Comparison of ENCODE assay signal across 9 cellular contexts in genomic region chr12:100554608-100555077, GRCh38. TPM values are rescaled to one million over a fixed set of nuclear protein-coding genes. Genes with fewer than 3 reads are reported as not detected.
DNase-seq lines count a peak whose midpoint lies in the region; ATAC-seq and TF ChIP-seq lines count a peak whose summit lies in the region.
"Had no signal": no experiment of that assay in that cellular context is flagged by ENCODE, and none has a peak within 500 bp of the region (broad histone marks: within the 10 kb centered on the region; RNA-seq: fewer than 3 reads in every experiment).

No MANE protein-coding gene starts in this region.

- intact Hi-C loops in dorsolateral prefrontal cortex (cut with DNase I), result loop anchor here in 1 of 2 donors (10.0 kb wide), 2 partner anchors 210 to 320 kb away; no protein-coding TSS in a partner anchor

- H3K4me1 ChIP-seq in DND-41 (ENCODE audit: insufficient read depth, low read length) (no peaks in the 10 kb centered on the region), lung (ENCODE audit: control insufficient read depth in 2 of 2, insufficient read depth in 2 of 2, low read length in 2 of 2) (no peaks in the 10 kb centered on the region)

- H3K79me2 ChIP-seq in DND-41 (ENCODE audit: insufficient read depth, low read length), result no peaks in the 10 kb centered on the region

- H3K27ac ChIP-seq in DND-41 (ENCODE audit: low read length) (no peak overlapping the region), dorsolateral prefrontal cortex (no peak overlapping the region), lung (ENCODE audit: low read depth in 1 of 2, low read length in 1 of 2) (no peak overlapping the region)

- no peaks in the 10 kb centered on the region for H3K4me1 Mint-ChIP-seq in effector memory CD8-positive, alpha-beta T cell (ENCODE audit: low read depth in 2 of 2)
- H3K4me1 Mint-ChIP-seq in stimulated activated naive B cell treated with anti-CD40 and anti-IgM and Interleukin-4, amounts not matched to agents 10 μg/mL and 1 μg/mL and 100 μg/mL, for 72 hours, result no peaks in the 10 kb centered on the region
- H3K4me1 Mint-ChIP-seq: activated B cell treated with CpG ODN at 0.5 μM for 24 hours had no signal

- ATAC-seq in DND-41 (ENCODE audit: insufficient read depth, low read depth), result peak; percentile 35; the same call in 2 of the 3 replicates
- no peak for ATAC-seq in lung (ENCODE audit: insufficient read depth, low FRiP score)
- ATAC-seq in effector memory CD8-positive, alpha-beta T cell (replicated peaks), result no peak
- ATAC-seq in GM19328 (IDR thresholded peaks at IDR 0.05; ENCODE audit: unreplicated experiment), result no peak
- ATAC-seq in stimulated activated naive B cell treated with anti-CD40 and anti-IgM and Interleukin-4, amounts not matched to agents 10 μg/mL and 1 μg/mL and 100 μg/mL, for 72 hours (replicated peaks), result no peak

- WGBS in lung, 2 donors, result 0% methylated on average over 1 of the region's 1 CpG

- H3K9me3 Mint-ChIP-seq in effector memory CD8-positive, alpha-beta T cell, result no peaks in the 10 kb centered on the region
- no peaks in the 10 kb centered on the region for H3K9me3 Mint-ChIP-seq in stimulated activated naive B cell treated with anti-CD40 and anti-IgM and Interleukin-4, amounts not matched to agents 10 μg/mL and 1 μg/mL and 100 μg/mL, for 72 hours
- H3K9me3 Mint-ChIP-seq: activated B cell treated with CpG ODN at 0.5 μM for 24 hours had no signal

- H3K27ac Mint-ChIP-seq in effector memory CD8-positive, alpha-beta T cell, result no peak overlapping the region
- H3K27ac Mint-ChIP-seq in stimulated activated naive B cell treated with anti-CD40 and anti-IgM and Interleukin-4, amounts not matched to agents 10 μg/mL and 1 μg/mL and 100 μg/mL, for 72 hours, result no peak overlapping the region
- H3K27ac Mint-ChIP-seq: activated B cell treated with CpG ODN at 0.5 μM for 24 hours had no signal

- TF ChIP-seq CTCF in DND-41 (IDR thresholded peaks at IDR 0.05; ENCODE audit: borderline replicate concordance, extremely low read depth, low read length, poor library complexity, severe bottlenecking) (peak; percentile 70), LNCAP (IDR thresholded peaks at IDR 0.05) (peak; percentile 98), dorsolateral prefrontal cortex (IDR thresholded peaks at IDR 0.05 in 54 of 56, conservative IDR thresholded peaks at IDR 0.05 in 2 of 56; ENCODE audit: low read depth in 1 of 56, partially characterized antibody in 56 of 56) (peak; percentile 87 to 99 (median 94)), lung (IDR thresholded peaks at IDR 0.05; ENCODE audit: control extremely low read depth, extremely low read depth) (peak; percentile 46)

- no peaks in the 10 kb centered on the region for H4K20me1 ChIP-seq in DND-41 (ENCODE audit: insufficient read depth, low read length)

- no peaks in the 10 kb centered on the region for H3K36me3 Mint-ChIP-seq in effector memory CD8-positive, alpha-beta T cell (ENCODE audit: insufficient read depth)
- no peaks in the 10 kb centered on the region for H3K36me3 Mint-ChIP-seq in stimulated activated naive B cell treated with anti-CD40 and anti-IgM and Interleukin-4, amounts not matched to agents 10 μg/mL and 1 μg/mL and 100 μg/mL, for 72 hours

- DNase-seq in DND-41 (peak; percentile 8), OCI-M1 (lab: John Stamatoyannopoulos, UW) (peak; percentile 91), dorsolateral prefrontal cortex (no peak), lung (ENCODE audit: low spot score) (no peak)
- DNase-seq in effector memory CD8-positive, alpha-beta T cell, result no peak
- DNase-seq in stimulated activated naive B cell treated with anti-CD40 and anti-IgM and Interleukin-4, amounts not matched to agents 10 μg/mL and 1 μg/mL and 100 μg/mL, for 72 hours, result no peak
- DNase-seq: activated B cell treated with CpG ODN at 0.5 μM for 24 hours had no signal

- H3K9me3 ChIP-seq in DND-41 (ENCODE audit: insufficient read depth, low read length, severe bottlenecking), result no peaks in the 10 kb centered on the region
- no peaks in the 10 kb centered on the region for H3K9me3 ChIP-seq in lung (ENCODE audit: control insufficient read depth in 2 of 2, insufficient read depth in 1 of 2, low read length in 1 of 2)

- no peak overlapping the region for H2AFZ ChIP-seq in DND-41 (ENCODE audit: low read depth, low read length)

- no peak overlapping the region for H3K9ac ChIP-seq in DND-41 (ENCODE audit: low read depth, low read length)

- no peaks in the 10 kb centered on the region for H3K27me3 Mint-ChIP-seq in effector memory CD8-positive, alpha-beta T cell
- peaks cover 0 to 4% of the 10 kb centered on the region in 2 donors for H3K27me3 Mint-ChIP-seq in stimulated activated naive B cell treated with anti-CD40 and anti-IgM and Interleukin-4, amounts not matched to agents 10 μg/mL and 1 μg/mL and 100 μg/mL, for 72 hours

- H3K27me3 ChIP-seq in DND-41 (ENCODE audit: insufficient read depth, low read length, poor library complexity), result no peaks in the 10 kb centered on the region
- H3K27me3 ChIP-seq in dorsolateral prefrontal cortex, result no peaks in the 10 kb centered on the region
- H3K27me3 ChIP-seq in lung (ENCODE audit: control insufficient read depth, insufficient read depth), result no peaks in the 10 kb centered on the region

- H3K4me3 Mint-ChIP-seq in effector memory CD8-positive, alpha-beta T cell, result no peak overlapping the region
- H3K4me3 Mint-ChIP-seq in stimulated activated naive B cell treated with anti-CD40 and anti-IgM and Interleukin-4, amounts not matched to agents 10 μg/mL and 1 μg/mL and 100 μg/mL, for 72 hours, result no peak overlapping the region
- H3K4me3 Mint-ChIP-seq: activated B cell treated with CpG ODN at 0.5 μM for 24 hours had no signal

- H3K4me3 ChIP-seq in DND-41 (ENCODE audit: low read depth in 1 of 2, low read length in 2 of 2) (no peak overlapping the region), dorsolateral prefrontal cortex (no peak overlapping the region), lung (no peak overlapping the region)

- H3K36me3 ChIP-seq in DND-41 (ENCODE audit: insufficient read depth, low read length) (no peaks in the 10 kb centered on the region), lung (ENCODE audit: control insufficient read depth in 2 of 2, insufficient read depth in 2 of 2, low read length in 2 of 2) (no peaks in the 10 kb centered on the region)

- no peak overlapping the region for H3K4me2 ChIP-seq in DND-41 (ENCODE audit: insufficient read depth, low read length)

RNA-seq across cellular contexts. Expression of gene GAS2L3, which starts 18.8 kb away (rescaled TPM):
- total RNA-seq in dorsolateral prefrontal cortex (1 to 10 TPM in 112 of 120 experiments, under 1 TPM in 8; 0.39 to 8.7 (median 2.6) TPM), lung (10 to 100 TPM; 10.7 to 15.6 TPM)
- 1 to 10 TPM; 1.7 to 3.4 TPM for polyA plus RNA-seq in lung

Comparison
In these comparisons a context has a peak if more than half of its experiments do, and no peak if none do; other contexts are left out.
1. DNase-seq: peak in DND-41 (single experiment) and OCI-M1 (single experiment); none in dorsolateral prefrontal cortex (0 of 10), lung (single experiment), effector memory CD8-positive, alpha-beta T cell (0 of 3) and stimulated activated naive B cell treated with anti-CD40 and anti-IgM and Interleukin-4, amounts not matched to agents 10 μg/mL and 1 μg/mL and 100 μg/mL, for 72 hours (single experiment).
2. CTCF ChIP-seq: peak in every context shown above with its lines; median percentile 98 in LNCAP; 94 in dorsolateral prefrontal cortex; 70 in DND-41; 46 in lung.